ENCODE assay signal across 33 cellular contexts in genomic region chr11:82896183-82896582, GRCh38.
"Had no signal": no experiment of that assay in that cellular context is flagged by ENCODE, and none has a peak within 500 bp of the region (broad histone marks: within the 10 kb centered on the region; RNA-seq: fewer than 3 reads in every experiment).

No MANE protein-coding gene starts in this region.

- DNase-seq: activated CD4-positive, alpha-beta T cell treated with anti-CD3 and anti-CD28 coated beads for 48 hours; activated CD4-positive, alpha-beta T cell treated with anti-CD3 and anti-CD28 coated beads, Interleukin-2, amount 50 U/mL, for 48 hours; activated CD8-positive, alpha-beta memory T cell treated with anti-CD3 and anti-CD28 coated beads, Interleukin-2, amount 50 U/mL, for 4 hours; activated gamma-delta T cell treated with Interleukin-2 at 50 U/mL for 16 hours; activated naive CD8-positive, alpha-beta T cell treated with anti-CD3 and anti-CD28 coated beads, Interleukin-2, amount 50 U/mL, for 24 hours; activated T-cell treated with anti-CD3 and anti-CD28 coated beads, Interleukin-2, amount 50 U/mL, for 24 hours; amygdala; caudate nucleus; cortex of kidney; foreskin fibroblast; head of caudate nucleus; hippocampal formation; left colon; mammary epithelial cell; naive thymus-derived CD4-positive, alpha-beta T cell; nucleus accumbens; pancreas; psoas muscle; sigmoid colon; stimulated activated CD4-positive, alpha-beta T cell treated with anti-CD3 and anti-CD28 coated beads, Interleukin-15, amount 100 ng/mL, for 24 hours; stimulated activated CD4-positive, alpha-beta T cell treated with anti-CD3 and anti-CD28 coated beads, Interleukin-2, amount 100 ng/mL, for 24 hours; stimulated activated naive CD4-positive, alpha-beta T cell treated with Interleukin-2 at 50 U/mL for 16 hours; T-helper 9 cell; testis; transverse colon had no signal

- H3K9me3 Mint-ChIP-seq: activated naive CD4-positive, alpha-beta T cell treated with anti-CD3 and anti-CD28 coated beads, Interleukin-2, amount 50 U/mL, for 24 hours; activated naive CD8-positive, alpha-beta T cell treated with anti-CD3 and anti-CD28 coated beads, Interleukin-2, amount 50 U/mL, for 24 hours; activated T-cell treated with anti-CD3 and anti-CD28 coated beads, Interleukin-2, amount 50 U/mL, for 24 hours; activated T-helper 17 cell treated with anti-CD3 and anti-CD28 coated beads, Interleukin-2, amount 50 U/mL, for 72 hours; mesothelial cell of epicardium; naive thymus-derived CD4-positive, alpha-beta T cell; T-helper 1 cell treated with Interleukin-12 subunit alpha and Interleukin-12 subunit beta and Interleukin-4 antibody, amounts not matched to agents 30 μg/mL and 1 μg/mL, for 36 hours had no signal

- H3K9me3 ChIP-seq: pancreas, psoas muscle, sigmoid colon, testis, transverse colon had no signal

- H3K4me3 ChIP-seq: pancreas, psoas muscle, sigmoid colon, smooth muscle cell, testis, transverse colon had no signal

- H3K27ac ChIP-seq: pancreas, psoas muscle, sigmoid colon, testis, transverse colon, VCaP had no signal

- H3K27me3 ChIP-seq: pancreas, sigmoid colon, testis, transverse colon had no signal

- H3K4me3 Mint-ChIP-seq: activated naive CD4-positive, alpha-beta T cell treated with anti-CD3 and anti-CD28 coated beads, Interleukin-2, amount 50 U/mL, for 24 hours; activated naive CD8-positive, alpha-beta T cell treated with anti-CD3 and anti-CD28 coated beads, Interleukin-2, amount 50 U/mL, for 24 hours; activated T-cell treated with anti-CD3 and anti-CD28 coated beads, Interleukin-2, amount 50 U/mL, for 24 hours; activated T-helper 17 cell treated with anti-CD3 and anti-CD28 coated beads, Interleukin-2, amount 50 U/mL, for 72 hours; mesothelial cell of epicardium; naive thymus-derived CD4-positive, alpha-beta T cell; T-helper 1 cell treated with Interleukin-12 subunit alpha and Interleukin-12 subunit beta and Interleukin-4 antibody, amounts not matched to agents 30 μg/mL and 1 μg/mL, for 36 hours had no signal

- H3K27ac Mint-ChIP-seq: activated naive CD4-positive, alpha-beta T cell treated with anti-CD3 and anti-CD28 coated beads, Interleukin-2, amount 50 U/mL, for 24 hours; activated T-cell treated with anti-CD3 and anti-CD28 coated beads, Interleukin-2, amount 50 U/mL, for 24 hours; activated T-helper 17 cell treated with anti-CD3 and anti-CD28 coated beads, Interleukin-2, amount 50 U/mL, for 72 hours; mesothelial cell of epicardium; T-helper 1 cell treated with Interleukin-12 subunit alpha and Interleukin-12 subunit beta and Interleukin-4 antibody, amounts not matched to agents 30 μg/mL and 1 μg/mL, for 36 hours had no signal

- H3K27me3 Mint-ChIP-seq: activated naive CD4-positive, alpha-beta T cell treated with anti-CD3 and anti-CD28 coated beads, Interleukin-2, amount 50 U/mL, for 24 hours; activated naive CD8-positive, alpha-beta T cell treated with anti-CD3 and anti-CD28 coated beads, Interleukin-2, amount 50 U/mL, for 24 hours; activated T-cell treated with anti-CD3 and anti-CD28 coated beads, Interleukin-2, amount 50 U/mL, for 24 hours; activated T-helper 17 cell treated with anti-CD3 and anti-CD28 coated beads, Interleukin-2, amount 50 U/mL, for 72 hours; naive thymus-derived CD4-positive, alpha-beta T cell had no signal

- H3K36me3 Mint-ChIP-seq: mesothelial cell of epicardium had no signal

- H3K36me3 ChIP-seq: pancreas, sigmoid colon, transverse colon had no signal

- ATAC-seq: activated CD4-positive, CD25-positive, alpha-beta regulatory T cell treated with anti-CD3 and anti-CD28 coated beads, Interleukin-2, amount 50 U/mL, for 24 hours; activated naive CD8-positive, alpha-beta T cell treated with anti-CD3 and anti-CD28 coated beads, Interleukin-2, amount 50 U/mL, for 24 hours; activated T-helper 17 cell treated with anti-CD3 and anti-CD28 coated beads, Interleukin-2, amount 50 U/mL, for 72 hours; esophagus mucosa; left colon; naive thymus-derived CD4-positive, alpha-beta T cell; pancreas; psoas muscle had no signal

- H3K4me2 ChIP-seq: smooth muscle cell had no signal
